ENCODE assay signal across 8 cellular contexts in the genomic region with DNA sequence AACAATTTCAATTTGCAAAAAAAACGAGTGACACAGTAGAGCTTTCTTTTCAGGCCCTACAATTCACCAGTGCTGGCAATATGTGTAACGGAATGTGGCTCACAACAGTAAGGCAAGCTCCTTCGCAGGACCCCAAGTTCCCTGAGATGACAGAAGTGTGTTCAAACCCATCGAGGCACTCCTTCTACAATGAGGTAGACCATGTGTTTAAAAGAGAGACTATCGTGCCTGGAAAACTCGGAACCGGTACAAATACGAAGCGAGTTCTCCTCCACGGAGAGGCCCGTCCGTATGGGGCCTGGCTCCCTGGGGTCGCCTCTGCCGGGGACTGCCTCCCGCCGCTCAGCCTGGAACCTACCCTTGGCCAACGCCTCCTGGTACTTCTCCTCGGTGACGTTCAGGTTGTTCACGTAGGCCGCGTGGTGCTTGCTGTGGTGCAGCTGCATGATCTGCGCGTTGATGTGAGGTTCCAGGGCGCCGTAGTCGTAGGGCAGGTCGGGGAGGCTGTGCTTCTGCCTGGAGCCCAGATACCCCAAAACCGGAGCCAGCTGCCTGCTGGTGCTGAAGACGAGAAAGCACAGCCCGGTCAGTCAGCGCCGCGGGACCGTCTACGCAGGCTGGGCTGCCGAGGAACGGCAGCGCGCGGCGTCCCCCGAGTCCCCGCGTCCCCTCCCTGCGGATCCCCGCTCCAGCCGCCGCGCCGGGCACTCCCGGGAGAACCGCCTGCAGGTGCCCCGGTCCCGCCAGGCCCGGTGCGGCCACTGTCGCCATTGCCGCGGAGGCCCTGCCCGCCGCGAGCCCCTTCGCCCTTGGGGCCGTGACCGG. TPM values are rescaled to one million over a fixed set of nuclear protein-coding genes. Genes with fewer than 3 reads are reported as not detected.
DNase-seq lines count a peak whose midpoint lies in the region; ATAC-seq and FAIRE-seq lines count a peak whose summit lies in the region.

No MANE protein-coding gene starts in this region.

- peak overlapping the region; percentile 93 for H3K27ac Mint-ChIP-seq in activated naive CD8-positive, alpha-beta T cell treated with anti-CD3 and anti-CD28 coated beads for 36 hours

- no peak for FAIRE-seq in urothelium cell line (lab: Jason Lieb, UNC)

- in situ Hi-C loops in Caki2 (cut with HindIII; ENCODE audit: low pct_unique_long_range_greater_than_20kb, low sequenced_read_pairs), result no loop called here

- peaks cover 38% of the 10 kb centered on the region for H3K4me1 Mint-ChIP-seq in activated naive CD8-positive, alpha-beta T cell treated with anti-CD3 and anti-CD28 coated beads for 36 hours

- H3K27me3 Mint-ChIP-seq in activated naive CD8-positive, alpha-beta T cell treated with anti-CD3 and anti-CD28 coated beads for 36 hours, result no peaks in the 10 kb centered on the region

- peak overlapping the region; percentile 94 for H3K4me3 Mint-ChIP-seq in activated naive CD8-positive, alpha-beta T cell treated with anti-CD3 and anti-CD28 coated beads for 36 hours

- intact Hi-C loops in left cardiac atrium (cut with DNase I) (loop anchor here in 1 of 2 donors (2.0 kb wide), 1 partner anchor 96 kb away; a partner anchor contains a TSS), posterior vena cava (cut with DNase I) (loop anchor here (5.0 to 10.0 kb wide), 3 partner anchors 35 to 92 kb away; a partner anchor contains a TSS)

- H3K9me3 Mint-ChIP-seq in activated naive CD8-positive, alpha-beta T cell treated with anti-CD3 and anti-CD28 coated beads for 36 hours, result no peaks in the 10 kb centered on the region

- ATAC-seq in GM21390 (IDR thresholded peaks at IDR 0.05; ENCODE audit: unreplicated experiment) (peak; percentile 34), left cardiac atrium (peak; percentile 40 to 42)

- peak; percentile 45 for DNase-seq in Caki2 (ENCODE audit: low read depth)
- peak; percentile 21 for DNase-seq in HT1080 (ENCODE audit: low read depth)
- DNase-seq in SK-N-DZ (ENCODE audit: low spot score), result peak; percentile 42
- DNase-seq in activated naive CD8-positive, alpha-beta T cell treated with anti-CD3 and anti-CD28 coated beads for 36 hours, result peak; percentile 68
- peak; percentile 64 for DNase-seq in left cardiac atrium
- DNase-seq in posterior vena cava (ENCODE audit: low spot score), result peak; percentile 87
- DNase-seq in urothelium cell line (ENCODE audit: low spot score), result peak; percentile 44

- H3K36me3 Mint-ChIP-seq in activated naive CD8-positive, alpha-beta T cell treated with anti-CD3 and anti-CD28 coated beads for 36 hours, result peaks cover 25% of the 10 kb centered on the region

RNA-seq across cellular contexts. Expression of a gene that starts 0.5 kb away (rescaled TPM):
- total RNA-seq in Caki2 (2014; rRNA removed; shearing (Covaris generic); ENCODE audit: low replicate concordance), result 30.8 and 32.6 TPM in 2 replicates
- 53.5 and 60.2 TPM in 2 replicates for total RNA-seq in HT1080 (2014; rRNA removed; shearing (Covaris generic))
- 39.3 and 41.5 TPM in 2 replicates for polyA plus RNA-seq in HT1080 (2015; cell fraction: cytosol; rRNA removed)
- 15.6 and 20.7 TPM in 2 replicates for polyA plus RNA-seq in HT1080 (2015; cell fraction: nucleus; rRNA removed)
- 40.9 and 47.1 TPM in 2 replicates for polyA plus RNA-seq in SK-N-DZ (2014; cell fraction: cytosol; rRNA removed)
- polyA plus RNA-seq in SK-N-DZ (2014; cell fraction: nucleus; rRNA removed), result 10.8 and 11.8 TPM in 2 replicates
- 100 to 1,000 TPM; 112 to 122 TPM for total RNA-seq in activated naive CD8-positive, alpha-beta T cell treated with anti-CD3 and anti-CD28 coated beads for 36 hours
- total RNA-seq in left cardiac atrium (100 to 1,000 TPM; 527 to 576 TPM), posterior vena cava (100 to 1,000 TPM; 584 to 998 TPM)

RNA-seq across cellular contexts. Expression of a gene that starts 34.8 kb away (rescaled TPM):
- 55.5 and 61.5 TPM in 2 replicates for total RNA-seq in Caki2 (2014; rRNA removed; shearing (Covaris generic); ENCODE audit: low replicate concordance)
- 100 and 114 TPM in 2 replicates for total RNA-seq in HT1080 (2014; rRNA removed; shearing (Covaris generic))
- 72.7 and 77.1 TPM in 2 replicates for polyA plus RNA-seq in HT1080 (2015; cell fraction: cytosol; rRNA removed)
- 55.0 and 55.8 TPM in 2 replicates for polyA plus RNA-seq in HT1080 (2015; cell fraction: nucleus; rRNA removed)
- polyA plus RNA-seq in SK-N-DZ (2014; cell fraction: cytosol; rRNA removed), result 69.2 and 80.0 TPM in 2 replicates
- 55.7 and 72.7 TPM in 2 replicates for polyA plus RNA-seq in SK-N-DZ (2014; cell fraction: nucleus; rRNA removed)
- 100 to 1,000 TPM in 1 of 2 experiments, 10 to 100 TPM in 1; 98.3 to 101 TPM for total RNA-seq in activated naive CD8-positive, alpha-beta T cell treated with anti-CD3 and anti-CD28 coated beads for 36 hours
- total RNA-seq in left cardiac atrium (10 to 100 TPM; 42.1 to 57.4 TPM), posterior vena cava (10 to 100 TPM; 70.1 to 84.7 TPM)

Comparison
In these comparisons a context has a peak if more than half of its experiments do, and no peak if none do; other contexts are left out.
1. Peak in every context shown above with its lines: DNase-seq and ATAC-seq.
2. DNase-seq: peak in every context shown above with its lines; median percentile 87 in posterior vena cava; 68 in activated naive CD8-positive, alpha-beta T cell treated with anti-CD3 and anti-CD28 coated beads for 36 hours; 64 in left cardiac atrium; 45 in Caki2; 44 in urothelium cell line; 42 in SK-N-DZ; 21 in HT1080.